15 cellular contexts compared by ENCODE assay signal in the genomic region with DNA sequence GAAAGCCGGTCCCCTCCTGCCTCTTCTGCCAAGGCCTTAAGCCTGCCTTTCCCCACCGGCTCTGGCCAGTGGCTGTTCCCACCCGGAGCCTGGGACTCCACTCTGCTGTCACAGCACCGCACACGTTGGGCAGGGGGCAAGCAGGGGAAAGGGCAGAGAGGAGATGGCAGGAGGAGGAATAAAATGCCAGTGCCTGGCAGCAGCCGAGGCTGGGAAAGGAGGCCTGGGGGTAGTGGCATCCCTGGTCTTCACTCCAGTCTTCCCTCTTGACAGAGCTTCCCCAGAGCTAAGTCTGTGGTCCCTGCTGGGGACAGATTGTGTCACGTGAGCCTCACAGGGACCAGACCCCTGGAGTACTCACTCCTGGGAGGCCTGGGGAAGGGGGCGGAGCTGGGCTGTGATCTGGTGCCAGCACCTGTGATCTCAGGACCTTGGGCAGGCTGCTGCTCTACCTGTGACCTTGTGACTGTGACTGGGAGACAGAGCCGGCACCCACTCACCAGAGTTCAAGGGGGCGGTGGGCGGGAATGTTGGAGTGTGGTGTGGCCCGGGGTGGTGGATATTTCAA.
A peak's percentile ranks its signal among the peaks of the same experiment; 100 is the strongest.
DNase-seq lines count a peak whose midpoint lies in the region; ATAC-seq and TF ChIP-seq lines count a peak whose summit lies in the region.
"Had no signal": no experiment of that assay in that cellular context is flagged by ENCODE, and none has a peak within 500 bp of the region (broad histone marks: within the 10 kb centered on the region; RNA-seq: fewer than 3 reads in every experiment).

No MANE protein-coding gene starts in this region.

- no peaks in the 10 kb centered on the region for H3K79me2 ChIP-seq in neural progenitor cell (ENCODE audit: low read depth)

- no peaks in the 10 kb centered on the region for H3K9me3 Mint-ChIP-seq in neural progenitor cell

- peaks cover 46% of the 10 kb centered on the region for H3K4me1 Mint-ChIP-seq in neural progenitor cell

- no peak overlapping the region for H3K4me3 Mint-ChIP-seq in neural progenitor cell
- H3K4me3 Mint-ChIP-seq: stimulated activated naive B cell treated with anti-CD40 and anti-IgM and Interleukin-4, amounts not matched to agents 10 μg/mL and 1 μg/mL and 100 μg/mL, for 72 hours had no signal

- H3K27ac ChIP-seq in right lobe of liver, result peak overlapping the region; percentile 86 to 98 (median 88)
- peak overlapping the region; percentile 82 to 89 (median 86) for H3K27ac ChIP-seq in upper lobe of left lung
- H3K27ac ChIP-seq in esophagus muscularis mucosa (replicated peaks in 1 of 4), result peak overlapping the region in 1 of 4 donors; percentile 47
- H3K27ac ChIP-seq in neural progenitor cell, result no peak overlapping the region
- H3K27ac ChIP-seq: neutrophil had no signal

- intact Hi-C loops in right lobe of liver (cut with DNase I), result loop anchor here in 1 of 2 donors (5.0 kb wide), 1 partner anchor 46 kb away; no protein-coding TSS in a partner anchor
- intact Hi-C loops in esophagus muscularis mucosa (cut with DNase I), result no loop called here

- peaks cover 32% of the 10 kb centered on the region for H3K4me1 ChIP-seq in adipocyte (ENCODE audit: control insufficient read depth, insufficient read depth, low read length)
- peaks cover 0 to 30% (median 11%) of the 10 kb centered on the region in 4 donors for H3K4me1 ChIP-seq in right lobe of liver
- H3K4me1 ChIP-seq in upper lobe of left lung, result peaks cover 30 to 36% (median 34%) of the 10 kb centered on the region in 4 donors
- peaks cover 25 to 31% (median 28%) of the 10 kb centered on the region in 4 donors for H3K4me1 ChIP-seq in esophagus muscularis mucosa
- peaks cover 37% of the 10 kb centered on the region for H3K4me1 ChIP-seq in neural progenitor cell

- H4K20me1 ChIP-seq in neural progenitor cell (ENCODE audit: low read depth), result no peaks in the 10 kb centered on the region

- H3F3A ChIP-seq in neural progenitor cell (ENCODE audit: low read depth), result peaks cover 3% of the 10 kb centered on the region

- DNase-seq in NCI-H1417 (lab: John Stamatoyannopoulos, UW) (peak in 2 of 3 experiments; percentile 20 to 44), NCI-H1417 treated with DMSO at 0.1 percent for 48 hours (lab: John Stamatoyannopoulos, UW) (no peak), adipocyte (ENCODE audit: low read depth) (peak; percentile 27), right lobe of liver (peak; percentile 87 to 94 (median 93)), upper lobe of left lung (peak in 1 of 2 donors; percentile 87), esophagus muscularis mucosa (ENCODE audit: extremely low spot score) (no peak), neural progenitor cell (ENCODE audit: low spot score) (no peak)
- DNase-seq: activated gamma-delta T cell; GDM1; NCI-H1105; NK-92 treated with Interleukin-12 subunit alpha and Interleukin-12 subunit beta, amount 100 ng/mL, for 24 hours; stimulated activated naive B cell treated with anti-CD40 and anti-IgM and Interleukin-4, amounts not matched to agents 10 μg/mL and 1 μg/mL and 100 μg/mL, for 72 hours; SW 1271 had no signal

- no peaks in the 10 kb centered on the region for H3K27me3 ChIP-seq in adipocyte (replicated peaks; ENCODE audit: control insufficient read depth, insufficient read depth, low read length)
- no peaks in the 10 kb centered on the region for H3K27me3 ChIP-seq in right lobe of liver
- no peaks in the 10 kb centered on the region for H3K27me3 ChIP-seq in upper lobe of left lung
- H3K27me3 ChIP-seq in esophagus muscularis mucosa, result no peaks in the 10 kb centered on the region
- H3K27me3 ChIP-seq in neural progenitor cell, result no peaks in the 10 kb centered on the region
- H3K27me3 ChIP-seq: neutrophil had no signal

- no peak overlapping the region for H3K4me2 ChIP-seq in neural progenitor cell

- peak; percentile 65 for TF ChIP-seq POLR2A in right lobe of liver (IDR thresholded peaks at IDR 0.05)
- no peak for TF ChIP-seq POLR2A in upper lobe of left lung (IDR thresholded peaks at IDR 0.05)
- TF ChIP-seq POLR2A in esophagus muscularis mucosa (IDR thresholded peaks at IDR 0.05; ENCODE audit: low read depth), result no peak

- peaks cover 4% of the 10 kb centered on the region for H3K27me3 Mint-ChIP-seq in neural progenitor cell (ENCODE audit: insufficient read depth, low read depth)

- ATAC-seq in right lobe of liver (peak; percentile 64 to 73 (median 70)), upper lobe of left lung (ENCODE audit: low FRiP score in 2 of 2) (peak; percentile 24 to 37), GM21526 (IDR thresholded peaks at IDR 0.05; ENCODE audit: low FRiP score, unreplicated experiment) (no peak)
- ATAC-seq: stimulated activated naive B cell treated with anti-CD40 and anti-IgM and Interleukin-4, amounts not matched to agents 10 μg/mL and 1 μg/mL and 100 μg/mL, for 72 hours had no signal

- H3K9ac ChIP-seq in adipocyte (ENCODE audit: low read length) (peak overlapping the region; percentile 81), neural progenitor cell (no peak overlapping the region)

- H3K36me3 Mint-ChIP-seq in neural progenitor cell, result no peaks in the 10 kb centered on the region
- H3K36me3 Mint-ChIP-seq: stimulated activated naive B cell treated with anti-CD40 and anti-IgM and Interleukin-4, amounts not matched to agents 10 μg/mL and 1 μg/mL and 100 μg/mL, for 72 hours had no signal

- H2AFZ ChIP-seq in neural progenitor cell (replicated peaks), result no peak overlapping the region

- H3K36me3 ChIP-seq in adipocyte (ENCODE audit: control insufficient read depth, insufficient read depth, low read length, severe bottlenecking), result peaks cover 15% of the 10 kb centered on the region
- H3K36me3 ChIP-seq in right lobe of liver, result no peaks in the 10 kb centered on the region
- no peaks in the 10 kb centered on the region for H3K36me3 ChIP-seq in upper lobe of left lung
- no peaks in the 10 kb centered on the region for H3K36me3 ChIP-seq in esophagus muscularis mucosa
- H3K36me3 ChIP-seq in neural progenitor cell, result no peaks in the 10 kb centered on the region
- H3K36me3 ChIP-seq: neutrophil had no signal

- H3K27ac Mint-ChIP-seq in neural progenitor cell, result no peak overlapping the region
- H3K27ac Mint-ChIP-seq: stimulated activated naive B cell treated with anti-CD40 and anti-IgM and Interleukin-4, amounts not matched to agents 10 μg/mL and 1 μg/mL and 100 μg/mL, for 72 hours had no signal

- H3K4me3 ChIP-seq in adipocyte (ENCODE audit: low read length) (no peak overlapping the region), right lobe of liver (peak overlapping the region; percentile 14 to 42 (median 34)), upper lobe of left lung (no peak overlapping the region), esophagus muscularis mucosa (no peak overlapping the region), neural progenitor cell (no peak overlapping the region)

- TF ChIP-seq EP300 in upper lobe of left lung (IDR thresholded peaks at IDR 0.05), result no peak
- TF ChIP-seq EP300 in esophagus muscularis mucosa (IDR thresholded peaks at IDR 0.05), result no peak

- H3K9me3 ChIP-seq in adipocyte (ENCODE audit: control insufficient read depth, low read length), result no peaks in the 10 kb centered on the region
- no peaks in the 10 kb centered on the region for H3K9me3 ChIP-seq in right lobe of liver
- H3K9me3 ChIP-seq in upper lobe of left lung, result no peaks in the 10 kb centered on the region
- no peaks in the 10 kb centered on the region for H3K9me3 ChIP-seq in esophagus muscularis mucosa
- no peaks in the 10 kb centered on the region for H3K9me3 ChIP-seq in neural progenitor cell (ENCODE audit: low read depth)
- H3K9me3 ChIP-seq: neutrophil had no signal

- TF ChIP-seq CTCF in right lobe of liver (IDR thresholded peaks at IDR 0.05) (no peak), upper lobe of left lung (IDR thresholded peaks at IDR 0.05) (no peak), esophagus muscularis mucosa (IDR thresholded peaks at IDR 0.05) (no peak), neural progenitor cell (IDR thresholded peaks at IDR 0.05) (no peak)

- 36% methylated on average over 6 of the region's 12 CpGs for WGBS in right lobe of liver (ENCODE audit: insufficient coverage, low coverage, low lambda C conversion rate, missing lambda C conversion rate)
- 64 to 76% methylated on average over 11 to 12 of the region's 12 CpGs for WGBS in upper lobe of left lung, 2 donors
- 86% methylated on average over 11 of the region's 12 CpGs for WGBS in esophagus muscularis mucosa

Comparison
In these comparisons a context has a peak if more than half of its experiments do, and no peak if none do; other contexts are left out.
1. DNase-seq: peak in NCI-H1417 (2 of 3), adipocyte (single experiment) and right lobe of liver (3 of 3); none in NCI-H1417 treated with DMSO at 0.1 percent for 48 hours (single experiment), esophagus muscularis mucosa (single experiment) and neural progenitor cell (single experiment).
2. H3K4me3 ChIP-seq: peak in right lobe of liver (3 of 3); none in adipocyte (single experiment), upper lobe of left lung (0 of 4), esophagus muscularis mucosa (0 of 4) and neural progenitor cell (single experiment).